ENCODE assay signal across 8 cellular contexts in the genomic region with DNA sequence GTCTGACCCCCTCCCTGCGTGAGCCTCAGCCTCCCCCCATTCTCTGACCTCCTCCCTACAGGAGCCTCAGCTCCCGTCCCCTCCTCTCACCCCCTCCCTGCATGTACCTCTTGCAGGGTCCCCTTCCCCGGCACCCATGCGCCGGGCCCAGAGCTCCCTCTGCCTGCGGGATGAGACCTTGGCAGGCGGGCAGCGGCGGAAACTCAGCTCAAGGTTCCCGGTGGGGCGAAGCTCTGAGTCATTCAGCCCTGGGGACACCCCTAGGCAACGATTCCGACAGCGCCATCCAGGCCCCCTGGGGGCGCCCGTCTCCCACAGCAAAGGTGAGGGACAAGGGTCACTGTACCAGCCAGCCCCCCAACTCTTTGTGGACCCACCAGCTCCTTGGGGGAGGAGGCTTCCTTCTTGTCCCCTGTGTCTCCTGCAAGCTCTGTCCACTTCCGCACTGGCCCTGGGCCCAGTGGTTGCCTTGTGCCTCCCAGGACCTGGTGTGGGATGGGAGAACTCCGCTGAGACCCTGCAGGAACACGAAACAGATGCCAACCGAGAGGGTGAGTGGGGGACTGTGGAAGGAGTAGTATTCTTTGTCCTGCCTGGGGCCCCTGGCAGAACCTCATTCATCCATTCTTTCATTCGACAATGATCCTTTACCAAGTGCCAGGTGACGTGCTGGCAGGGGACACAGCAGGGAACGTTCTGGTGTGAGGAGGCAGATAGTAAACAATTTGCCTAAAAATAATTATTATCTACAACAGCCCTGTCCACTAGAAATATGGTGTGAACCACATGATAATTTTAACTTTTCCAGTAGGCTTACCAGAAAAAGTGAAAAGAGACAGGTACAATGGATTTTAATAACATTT. TPM values are rescaled to one million over a fixed set of nuclear protein-coding genes. Genes with fewer than 3 reads are reported as not detected.
DNase-seq lines count a peak whose midpoint lies in the region; ATAC-seq lines count a peak whose summit lies in the region.

No MANE protein-coding gene starts in this region.

- CTCF ChIA-PET in CD8-positive, alpha-beta memory T cell (lab: Charles Lee): interaction anchor here (1.3 to 2.3 kb wide), 6 partner anchors 10 to 151 kb away, joined by 3 to 6 read pairs (median 5); a partner anchor contains a TSS

- peak in 1 of 5 donors; percentile 36 for DNase-seq in CD8-positive, alpha-beta memory T cell
- DNase-seq in HCEC 1CT: peak; percentile 78
- DNase-seq in NCI-H82 (lab: John Stamatoyannopoulos, UW): peak; percentile 87
- DNase-seq in anterior cingulate cortex (lab: John Stamatoyannopoulos, UW): peak in 52 of 58 donors; percentile 6 to 82 (median 56)
- DNase-seq in left ventricle myocardium superior: peak; percentile 86
- DNase-seq in putamen (ENCODE audit: low spot score): peak; percentile 62
- no peak for DNase-seq in NOMO-1 (lab: John Stamatoyannopoulos, UW; ENCODE audit: unreplicated experiment in 2 of 2)

- peak overlapping the region; percentile 38 for H3K27ac ChIP-seq in CD8-positive, alpha-beta memory T cell (ENCODE audit: low read depth, low read length)

- peak; percentile 70 for ATAC-seq in left ventricle myocardium superior
- no peak for ATAC-seq in HG03342 (IDR thresholded peaks at IDR 0.05; ENCODE audit: unreplicated experiment)

- H3K4me1 ChIP-seq in CD8-positive, alpha-beta memory T cell (ENCODE audit: insufficient read depth, low read length): peaks cover 22% of the 10 kb centered on the region

- no peak overlapping the region for H3K4me3 ChIP-seq in CD8-positive, alpha-beta memory T cell (ENCODE audit: low read length)

- H3K9me3 Mint-ChIP-seq in CD8-positive, alpha-beta memory T cell: no peaks in the 10 kb centered on the region

- H3K4me1 Mint-ChIP-seq in CD8-positive, alpha-beta memory T cell: peaks cover 18 to 34% (median 19%) of the 10 kb centered on the region in 3 donors

- peak overlapping the region in 1 of 7 donors; percentile 67 for H3K4me3 Mint-ChIP-seq in CD8-positive, alpha-beta memory T cell

- POLR2A ChIA-PET in CD8-positive, alpha-beta memory T cell (lab: Charles Lee): no interaction called here

- H3K27ac Mint-ChIP-seq in CD8-positive, alpha-beta memory T cell: peak overlapping the region in 2 of 8 donors; percentile 69 to 78

- H3K36me3 ChIP-seq in CD8-positive, alpha-beta memory T cell (ENCODE audit: insufficient read depth, low read length): no peaks in the 10 kb centered on the region

- H3K9me3 ChIP-seq in CD8-positive, alpha-beta memory T cell (ENCODE audit: low read length): no peaks in the 10 kb centered on the region

- intact Hi-C loops in left ventricle myocardium superior (cut with micrococcal nuclease): no loop called here

- no peaks in the 10 kb centered on the region for H3K27me3 ChIP-seq in CD8-positive, alpha-beta memory T cell (ENCODE audit: insufficient read depth, low read length, poor library complexity, severe bottlenecking)

- no peaks in the 10 kb centered on the region for H3K27me3 Mint-ChIP-seq in CD8-positive, alpha-beta memory T cell

- H3K36me3 Mint-ChIP-seq in CD8-positive, alpha-beta memory T cell: peaks cover 0 to 24% (median 0%) of the 10 kb centered on the region in 3 donors

RNA-seq across cellular contexts. Expression of a gene that starts 3.7 kb away (rescaled TPM):
- total RNA-seq in CD8-positive, alpha-beta memory T cell: 10 to 100 TPM; 38.0 to 39.0 TPM
- 15.9 TPM for polyA plus RNA-seq in CD8-positive, alpha-beta memory T cell
- 15.1 TPM for total RNA-seq in left ventricle myocardium superior

RNA-seq across cellular contexts. Expression of a gene that starts 15.3 kb away (rescaled TPM):
- 100 to 1,000 TPM; 101 to 105 TPM for total RNA-seq in CD8-positive, alpha-beta memory T cell
- 45.6 TPM for polyA plus RNA-seq in CD8-positive, alpha-beta memory T cell
- 7.2 TPM for total RNA-seq in left ventricle myocardium superior

RNA-seq across cellular contexts. Expression of a gene that starts 37.4 kb away (rescaled TPM):
- 100 to 1,000 TPM; 114 to 126 TPM for total RNA-seq in CD8-positive, alpha-beta memory T cell
- 170 TPM for polyA plus RNA-seq in CD8-positive, alpha-beta memory T cell
- total RNA-seq in left ventricle myocardium superior: 362 TPM

RNA-seq across cellular contexts. Expression of a gene that starts 38.0 kb away (rescaled TPM):
- total RNA-seq in CD8-positive, alpha-beta memory T cell: 100 to 1,000 TPM; 327 to 332 TPM
- polyA plus RNA-seq in CD8-positive, alpha-beta memory T cell: 467 TPM
- 83.4 TPM for total RNA-seq in left ventricle myocardium superior

RNA-seq across cellular contexts. Expression of a gene that starts 50.0 kb away (rescaled TPM):
- 10 to 100 TPM; 52.2 to 54.3 TPM for total RNA-seq in CD8-positive, alpha-beta memory T cell
- polyA plus RNA-seq in CD8-positive, alpha-beta memory T cell: 11.9 TPM
- 256 TPM for total RNA-seq in left ventricle myocardium superior

Comparison
In these comparisons a context has a peak if more than half of its experiments do, and no peak if none do; other contexts are left out.
1. DNase-seq: peak in HCEC 1CT (single experiment), NCI-H82 (single experiment), anterior cingulate cortex (52 of 58), left ventricle myocardium superior (single experiment) and putamen (single experiment); none in NOMO-1 (0 of 2).
2. RNA of a gene that starts 15.3 kb away (total RNA-seq): 101 to 105 TPM in CD8-positive, alpha-beta memory T cell; 7.2 TPM in left ventricle myocardium superior (single experiment); every median in the first group is over 10 times any median in the second.